23 cellular contexts compared by ENCODE assay signal in the genomic region with DNA sequence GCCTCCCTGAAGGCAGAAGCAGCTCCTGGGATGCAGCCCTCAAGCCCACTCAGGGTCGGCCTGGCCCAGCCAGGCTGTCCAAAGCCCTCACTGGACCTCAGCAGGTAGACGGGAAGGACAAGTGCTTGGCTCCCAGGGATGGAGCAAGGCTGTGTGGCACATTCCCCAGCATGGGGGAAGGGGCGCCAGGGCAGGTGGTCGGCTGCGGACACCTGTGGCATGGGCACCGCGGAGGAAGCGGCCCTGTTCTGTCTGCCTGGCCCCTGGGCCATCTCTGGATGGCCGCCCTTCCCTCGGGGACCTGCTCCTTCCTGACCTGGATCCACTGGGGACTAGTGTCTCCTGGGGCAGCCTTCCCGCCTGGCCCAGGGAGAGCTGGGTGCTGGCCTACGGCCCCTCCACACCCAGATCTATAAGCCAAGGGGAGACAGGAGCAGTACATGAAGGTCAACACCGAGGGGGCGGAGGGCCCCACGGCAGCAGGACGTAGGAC. TPM values are rescaled to one million over a fixed set of nuclear protein-coding genes. Genes with fewer than 3 reads are reported as not detected.
DNase-seq lines count a peak whose midpoint lies in the region; ATAC-seq, FAIRE-seq and TF ChIP-seq lines count a peak whose summit lies in the region.
"Had no signal": no experiment of that assay in that cellular context is flagged by ENCODE, and none has a peak within 500 bp of the region (broad histone marks: within the 10 kb centered on the region; RNA-seq: fewer than 3 reads in every experiment).

No MANE protein-coding gene starts in this region.

- H2AFZ ChIP-seq in K562 (ENCODE audit: low read depth, low read length) = no peak overlapping the region

- TF ChIP-seq RAD21 in K562 (CRISPR knock-in tag; conservative IDR thresholded peaks at IDR 0.05 in 1 of 2, IDR thresholded peaks at IDR 0.05 in 1 of 2) = no peak

- in situ Hi-C loops in K562 (cut with MboI) = no loop called here

- H3K4me1 ChIP-seq in K562 (replicated peaks in 1 of 2; ENCODE audit: control insufficient read depth in 2 of 2, insufficient read depth in 2 of 2, low read length in 2 of 2) (peaks cover 0 to 41% of the 10 kb centered on the region in 2 experiments; a peak in 1 of 5 replicates), aorta (ENCODE audit: control insufficient read depth in 1 of 2, insufficient read depth in 2 of 2, low read length in 2 of 2) (no peaks in the 10 kb centered on the region), left ventricle myocardium inferior (no peaks in the 10 kb centered on the region)
- H3K4me1 ChIP-seq: BE2C had no signal

- BruUV-seq in K562 (replicated peaks; lab: Mats Ljungman, UMichigan) = no TSS peak

- H3K9ac ChIP-seq in K562 (ENCODE audit: insufficient read depth in 1 of 2, low read depth in 2 of 2, low read length in 2 of 2) = peak overlapping the region in 1 of 2 experiments; percentile 45; a peak in 1 of 4 replicates
- H3K9ac ChIP-seq: BLaER1 had no signal

- POLR2A ChIA-PET in K562 (lab: Yijun Ruan, JAX) = interaction anchor here (0.6 to 1.2 kb wide), 4 partner anchors 10 to 25 kb away, joined by 3 to 4 read pairs (median 4); no protein-coding TSS in a partner anchor

- WGBS in K562 (ENCODE audit: insufficient coverage, low coverage, missing lambda C conversion rate) = 83% methylated on average over 14 of the region's 16 CpGs
- WGBS in aorta, 2 donors = 85 to 88% methylated on average over 16 of the region's 16 CpGs

- no peaks in the 10 kb centered on the region for H3K9me1 ChIP-seq in K562 (ENCODE audit: control insufficient read depth, insufficient read depth, low read length)

- H3K4me2 ChIP-seq in K562 (ENCODE audit: insufficient read depth, low read length) = no peak overlapping the region
- H3K4me2 ChIP-seq: BLaER1 had no signal

- intact Hi-C loops in K562 (cut with micrococcal nuclease) (no loop called here), sciatic nerve (cut with DNase I) (no loop called here), aorta (cut with DNase I) (no loop called here), left ventricle myocardium inferior (cut with micrococcal nuclease) (no loop called here)

- H3K27ac ChIP-seq in K562 (ENCODE audit: extremely low read depth, low read depth, low read length) = no peak overlapping the region
- no peak overlapping the region for H3K27ac ChIP-seq in aorta (ENCODE audit: low read depth in 1 of 2, low read length in 2 of 2)
- no peak overlapping the region for H3K27ac ChIP-seq in left ventricle myocardium inferior (replicated peaks)
- H3K27ac ChIP-seq: BLaER1 had no signal

- ATAC-seq in K562 (no peak), sciatic nerve (peak; percentile 15), aorta (ENCODE audit: low FRiP score) (peak; percentile 2), GM18868 (IDR thresholded peaks at IDR 0.05; ENCODE audit: unreplicated experiment) (no peak)
- no peak for ATAC-seq in stimulated activated naive CD8-positive, alpha-beta T cell treated with anti-CD3 and anti-CD28 coated beads, Interleukin-15, Interleukin-2, amounts not matched to agents 100 U/mL and 50 U/mL, for 24 hours
- ATAC-seq: GM12878 had no signal

- H3K4me3 ChIP-seq in K562 = no peak overlapping the region
- H3K4me3 ChIP-seq in aorta (ENCODE audit: low read length in 2 of 2) = no peak overlapping the region
- H3K4me3 ChIP-seq in left ventricle myocardium inferior = no peak overlapping the region
- H3K4me3 ChIP-seq: BLaER1, GM12878 had no signal

- H3K27me3 ChIP-seq in K562 (ENCODE audit: control insufficient read depth in 2 of 2, insufficient read depth in 2 of 2, low read length in 2 of 2) (no peaks in the 10 kb centered on the region), aorta (ENCODE audit: control insufficient read depth in 1 of 2, insufficient read depth in 2 of 2, low read length in 1 of 2) (no peaks in the 10 kb centered on the region), left ventricle myocardium inferior (ENCODE audit: low read depth) (no peaks in the 10 kb centered on the region)
- H3K27me3 ChIP-seq: BE2C, BLaER1 had no signal

- CTCF ChIA-PET in K562 (lab: Yijun Ruan, JAX; ENCODE audit: low intra/inter-chr PET ratio) = no interaction called here

- H3K36me3 ChIP-seq in K562 (ENCODE audit: control insufficient read depth, insufficient read depth, low read length) = peaks cover 81% of the 10 kb centered on the region; the same call in 1 of the 3 replicates
- H3K36me3 ChIP-seq in aorta (ENCODE audit: control insufficient read depth in 1 of 2, insufficient read depth in 2 of 2, low read length in 1 of 2) = peaks cover 0 to 2% of the 10 kb centered on the region in 2 donors
- H3K36me3 ChIP-seq in left ventricle myocardium inferior = peaks cover 29% of the 10 kb centered on the region

- DNase-seq in K562 (ENCODE audit: extremely low read depth in 1 of 4, low spot score in 3 of 4) = no peak
- DNase-seq in sciatic nerve (ENCODE audit: low spot score) = no peak
- no peak for DNase-seq in aorta
- DNase-seq in left ventricle myocardium inferior = no peak
- DNase-seq in stimulated activated naive CD8-positive, alpha-beta T cell treated with anti-CD3 and anti-CD28 coated beads, Interleukin-15, Interleukin-2, amounts not matched to agents 100 U/mL and 50 U/mL, for 24 hours = no peak
- DNase-seq: 8988T; ACHN; BE2C; C1 segment of cervical spinal cord; CD4-positive, CD25-positive, alpha-beta regulatory T cell; CD8-positive, alpha-beta memory T cell; COR-L47; DMS 273 treated with DMSO at 0.1 percent for 48 hours; DMS153; DND-41; EL; GDM1 had no signal

- no peaks in the 10 kb centered on the region for H4K20me1 ChIP-seq in K562 (replicated peaks; ENCODE audit: control insufficient read depth, insufficient read depth, low read length)

- no peak for TF ChIP-seq POLR2A in K562 (conservative IDR thresholded peaks at IDR 0.05)

- TF ChIP-seq CTCF in K562 (IDR thresholded peaks at IDR 0.05 in 2 of 3, conservative IDR thresholded peaks at IDR 0.05 in 1 of 3; ENCODE audit: insufficient read depth in 2 of 3, low read depth in 1 of 3, low read length in 3 of 3) = no peak
- no peak for TF ChIP-seq CTCF in left ventricle myocardium inferior (IDR thresholded peaks at IDR 0.05; ENCODE audit: borderline replicate concordance)

- H3K79me2 ChIP-seq in K562 (ENCODE audit: control insufficient read depth, insufficient read depth, low read length) = no peaks in the 10 kb centered on the region

- TF ChIP-seq EP300 in K562 (IDR thresholded peaks at IDR 0.05; ENCODE audit: low read length) = no peak

- FAIRE-seq in K562 (lab: Jason Lieb, UNC) = no peak
- FAIRE-seq: A204.1, GM12878, GM12892, GM18507 had no signal

- H3K9me3 ChIP-seq in K562 (replicated peaks; ENCODE audit: control insufficient read depth, insufficient read depth, low read depth, low read length) (no peaks in the 10 kb centered on the region), aorta (ENCODE audit: control insufficient read depth, low read length) (no peaks in the 10 kb centered on the region), left ventricle myocardium inferior (replicated peaks) (no peaks in the 10 kb centered on the region)
- H3K9me3 ChIP-seq: BE2C, BLaER1 had no signal

RNA-seq across cellular contexts. Expression of gene CHID1, which starts 26.0 kb away (rescaled TPM):
- total RNA-seq in K562 (2011; cell fraction: chromatin; rRNA removed; ENCODE audit: low replicate concordance) = 131 and 294 TPM in 2 replicates
- 219 and 240 TPM in 2 replicates for total RNA-seq in K562 (2011; cell fraction: nucleolus; rRNA removed)
- total RNA-seq in K562 (2011; cell fraction: nucleoplasm; rRNA removed) = 152 and 195 TPM in 2 replicates
- total RNA-seq in K562 (2014; rRNA removed) (39.8 and 54.6 TPM in 2 replicates), K562 (2014; rRNA removed; fragmentation: Illumina TruSeq; extraction: Trizol) (14.2 and 22.4 TPM in 2 replicates), K562 (2015; rRNA removed; fragmentation: Illumina TruSeq; extraction: Trizol) (35.6 and 35.8 TPM in 2 replicates), K562 (2021) (108 and 114 TPM in 2 replicates), sciatic nerve (59.4 TPM), aorta (10 to 100 TPM; 55.4 to 77.4 TPM), left ventricle myocardium inferior (54.2 TPM)
- polyA plus RNA-seq in K562 (2011; rRNA removed) (46.0 and 56.3 TPM in 2 replicates), K562 (2014; fragmentation: Illumina TruSeq; extraction: Trizol) (67.7 and 81.6 TPM in 2 replicates), K562 (2014; fragmentation: Nextera tagmentation; extraction: Ambion mirVana) (10 to 100 TPM; 15.1 to 29.6 TPM), K562 (2014; rRNA removed) (57.8 and 70.5 TPM in 2 replicates), aorta (10 to 100 TPM; 29.6 to 60.3 TPM)
- polyA plus RNA-seq in K562 (2011; cell fraction: cytosol; rRNA removed) = 80.3 and 118 TPM in 2 replicates
- polyA plus RNA-seq in K562 (2011; cell fraction: nucleus; rRNA removed) = 57.2 and 75.5 TPM in 2 replicates
- 82.8 and 102 TPM in 2 replicates for polyA plus RNA-seq in K562 (2012)
- 48.8 and 59.6 TPM in 2 replicates for polyA minus RNA-seq in K562 (2011; rRNA and poly(A)+ RNA removed)
- polyA minus RNA-seq in K562 (2011; cell fraction: cytosol; rRNA and poly(A)+ RNA removed) = 54.2 and 58.6 TPM in 2 replicates
- 29.0 and 29.1 TPM in 2 replicates for polyA minus RNA-seq in K562 (2011; cell fraction: nucleus; rRNA and poly(A)+ RNA removed)

RNA-seq across cellular contexts. Expression of gene AP2A2, which starts 41.0 kb away (rescaled TPM):
- 125 and 255 TPM in 2 replicates for total RNA-seq in K562 (2011; cell fraction: chromatin; rRNA removed; ENCODE audit: low replicate concordance)
- 84.6 and 90.9 TPM in 2 replicates for total RNA-seq in K562 (2011; cell fraction: nucleolus; rRNA removed)
- total RNA-seq in K562 (2011; cell fraction: nucleoplasm; rRNA removed) = 84.5 and 112 TPM in 2 replicates
- total RNA-seq in K562 (2014; rRNA removed) = 8.1 and 11.0 TPM in 2 replicates
- 11.9 and 16.2 TPM in 2 replicates for total RNA-seq in K562 (2014; rRNA removed; fragmentation: Illumina TruSeq; extraction: Trizol)
- total RNA-seq in K562 (2015; rRNA removed; fragmentation: Illumina TruSeq; extraction: Trizol) = 19.8 and 22.8 TPM in 2 replicates
- total RNA-seq in K562 (2021) = 26.2 and 33.3 TPM in 2 replicates
- polyA plus RNA-seq in K562 (2011; rRNA removed) = 27.7 and 30.6 TPM in 2 replicates
- polyA plus RNA-seq in K562 (2011; cell fraction: cytosol; rRNA removed) = 20.2 and 29.9 TPM in 2 replicates
- polyA plus RNA-seq in K562 (2011; cell fraction: nucleus; rRNA removed) = 82.5 and 86.1 TPM in 2 replicates
- polyA plus RNA-seq in K562 (2012) = 31.2 and 48.0 TPM in 2 replicates
- 29.5 and 41.7 TPM in 2 replicates for polyA plus RNA-seq in K562 (2014; fragmentation: Illumina TruSeq; extraction: Trizol)
- 1 to 10 TPM in 1 of 2 experiments, under 1 TPM in 1; 0.69 to 1.3 TPM for polyA plus RNA-seq in K562 (2014; fragmentation: Nextera tagmentation; extraction: Ambion mirVana)
- polyA plus RNA-seq in K562 (2014; rRNA removed) = 15.2 and 16.7 TPM in 2 replicates
- 21.8 and 29.8 TPM in 2 replicates for polyA minus RNA-seq in K562 (2011; rRNA and poly(A)+ RNA removed)
- 76.6 and 78.5 TPM in 2 replicates for polyA minus RNA-seq in K562 (2011; cell fraction: cytosol; rRNA and poly(A)+ RNA removed)
- polyA minus RNA-seq in K562 (2011; cell fraction: nucleus; rRNA and poly(A)+ RNA removed) = 26.1 and 39.5 TPM in 2 replicates
- 119 TPM for total RNA-seq in sciatic nerve
- 100 to 1,000 TPM in 1 of 2 donors, 10 to 100 TPM in 1; 93.3 to 147 TPM for total RNA-seq in aorta
- polyA plus RNA-seq in aorta = 10 to 100 TPM; 14.0 to 47.3 TPM
- total RNA-seq in left ventricle myocardium inferior = 41.4 TPM

RNA-seq across cellular contexts. Expression of gene TSPAN4, which starts 42.0 kb away (rescaled TPM):
- total RNA-seq in K562 (2011; cell fraction: chromatin; rRNA removed; ENCODE audit: low replicate concordance) = 19.4 and 74.3 TPM in 2 replicates
- 78.6 and 92.9 TPM in 2 replicates for total RNA-seq in K562 (2011; cell fraction: nucleolus; rRNA removed)
- total RNA-seq in K562 (2011; cell fraction: nucleoplasm; rRNA removed) = 32.7 and 41.1 TPM in 2 replicates
- total RNA-seq in K562 (2014; rRNA removed) = 23.1 and 40.5 TPM in 2 replicates
- total RNA-seq in K562 (2014; rRNA removed; fragmentation: Illumina TruSeq; extraction: Trizol) = 2.3 and 3.8 TPM in 2 replicates
- total RNA-seq in K562 (2015; rRNA removed; fragmentation: Illumina TruSeq; extraction: Trizol) = 15.7 and 16.7 TPM in 2 replicates
- total RNA-seq in K562 (2021) = 27.6 and 28.3 TPM in 2 replicates
- polyA plus RNA-seq in K562 (2011; rRNA removed) = 21.5 and 42.1 TPM in 2 replicates
- polyA plus RNA-seq in K562 (2011; cell fraction: cytosol; rRNA removed) = 46.2 and 103 TPM in 2 replicates
- 108 and 187 TPM in 2 replicates for polyA plus RNA-seq in K562 (2011; cell fraction: nucleus; rRNA removed)
- polyA plus RNA-seq in K562 (2012) = 26.1 and 35.7 TPM in 2 replicates
- polyA plus RNA-seq in K562 (2014; fragmentation: Illumina TruSeq; extraction: Trizol) = 5.6 and 19.8 TPM in 2 replicates
- 1 to 10 TPM in 1 of 2 experiments, under 1 TPM in 1; 0.07 to 2.4 TPM for polyA plus RNA-seq in K562 (2014; fragmentation: Nextera tagmentation; extraction: Ambion mirVana)
- 31.0 and 33.0 TPM in 2 replicates for polyA plus RNA-seq in K562 (2014; rRNA removed)
- polyA minus RNA-seq in K562 (2011; rRNA and poly(A)+ RNA removed) = 6.9 and 10.4 TPM in 2 replicates
- 27.9 and 34.5 TPM in 2 replicates for polyA minus RNA-seq in K562 (2011; cell fraction: cytosol; rRNA and poly(A)+ RNA removed)
- 18.6 and 21.2 TPM in 2 replicates for polyA minus RNA-seq in K562 (2011; cell fraction: nucleus; rRNA and poly(A)+ RNA removed)
- 118 TPM for total RNA-seq in sciatic nerve
- total RNA-seq in aorta = 10 to 100 TPM; 42.9 to 95.1 TPM
- 10 to 100 TPM; 28.4 to 79.1 TPM for polyA plus RNA-seq in aorta
- total RNA-seq in left ventricle myocardium inferior = 33.0 TPM

RNA-seq across cellular contexts. Expression of gene POLR2L, which starts 42.3 kb away (rescaled TPM):
- 11.3 and 43.7 TPM in 2 replicates for total RNA-seq in K562 (2011; cell fraction: chromatin; rRNA removed; ENCODE audit: low replicate concordance)
- 55.9 and 78.4 TPM in 2 replicates for total RNA-seq in K562 (2011; cell fraction: nucleolus; rRNA removed)
- 39.7 and 45.6 TPM in 2 replicates for total RNA-seq in K562 (2011; cell fraction: nucleoplasm; rRNA removed)
- total RNA-seq in K562 (2014; rRNA removed) (688 and 1,043 TPM in 2 replicates), K562 (2014; rRNA removed; fragmentation: Illumina TruSeq; extraction: Trizol) (21.4 and 38.3 TPM in 2 replicates), K562 (2015; rRNA removed; fragmentation: Illumina TruSeq; extraction: Trizol) (170 and 171 TPM in 2 replicates), K562 (2021) (217 and 237 TPM in 2 replicates), sciatic nerve (85.2 TPM), aorta (10 to 100 TPM; 57.5 to 69.2 TPM), left ventricle myocardium inferior (226 TPM)
- polyA plus RNA-seq in K562 (2011; rRNA removed) (40.7 and 91.6 TPM in 2 replicates), K562 (2014; fragmentation: Illumina TruSeq; extraction: Trizol) (48.1 and 191 TPM in 2 replicates), K562 (2014; fragmentation: Nextera tagmentation; extraction: Ambion mirVana) (100 to 1,000 TPM in 1 of 2 experiments, 10 to 100 TPM in 1; 97.7 to 108 TPM), K562 (2014; rRNA removed) (350 and 635 TPM in 2 replicates), aorta (100 to 1,000 TPM; 140 to 152 TPM)
- polyA plus RNA-seq in K562 (2011; cell fraction: cytosol; rRNA removed) = 76.1 and 201 TPM in 2 replicates
- 112 and 200 TPM in 2 replicates for polyA plus RNA-seq in K562 (2011; cell fraction: nucleus; rRNA removed)
- 226 and 569 TPM in 2 replicates for polyA plus RNA-seq in K562 (2012)
- 35.2 and 74.3 TPM in 2 replicates for polyA minus RNA-seq in K562 (2011; rRNA and poly(A)+ RNA removed)
- polyA minus RNA-seq in K562 (2011; cell fraction: cytosol; rRNA and poly(A)+ RNA removed) = 127 and 132 TPM in 2 replicates
- 29.1 and 33.3 TPM in 2 replicates for polyA minus RNA-seq in K562 (2011; cell fraction: nucleus; rRNA and poly(A)+ RNA removed)

RNA-seq across cellular contexts. Expression of gene CD151, which starts 51.9 kb away (rescaled TPM):
- total RNA-seq in K562 (2011; cell fraction: chromatin; rRNA removed; ENCODE audit: low replicate concordance) = 104 and 449 TPM in 2 replicates
- 583 and 614 TPM in 2 replicates for total RNA-seq in K562 (2011; cell fraction: nucleolus; rRNA removed)
- total RNA-seq in K562 (2011; cell fraction: nucleoplasm; rRNA removed) = 235 and 299 TPM in 2 replicates
- total RNA-seq in K562 (2014; rRNA removed) (141 and 185 TPM in 2 replicates), K562 (2014; rRNA removed; fragmentation: Illumina TruSeq; extraction: Trizol) (40.0 and 65.9 TPM in 2 replicates), K562 (2015; rRNA removed; fragmentation: Illumina TruSeq; extraction: Trizol) (121 and 140 TPM in 2 replicates), K562 (2021) (187 and 189 TPM in 2 replicates), sciatic nerve (263 TPM), aorta (100 to 1,000 TPM; 620 to 681 TPM), left ventricle myocardium inferior (408 TPM)
- polyA plus RNA-seq in K562 (2011; rRNA removed) (179 and 218 TPM in 2 replicates), K562 (2014; fragmentation: Illumina TruSeq; extraction: Trizol) (95.6 and 190 TPM in 2 replicates), K562 (2014; fragmentation: Nextera tagmentation; extraction: Ambion mirVana) (1 to 10 TPM; 2.3 to 6.5 TPM), K562 (2014; rRNA removed) (187 and 238 TPM in 2 replicates), aorta (1,000 to 10,000 TPM in 1 of 2 donors, 100 to 1,000 TPM in 1; 860 to 1,186 TPM)
- 332 and 568 TPM in 2 replicates for polyA plus RNA-seq in K562 (2011; cell fraction: cytosol; rRNA removed)
- 363 and 514 TPM in 2 replicates for polyA plus RNA-seq in K562 (2011; cell fraction: nucleus; rRNA removed)
- polyA plus RNA-seq in K562 (2012) = 181 and 228 TPM in 2 replicates
- 64.7 and 146 TPM in 2 replicates for polyA minus RNA-seq in K562 (2011; rRNA and poly(A)+ RNA removed)
- 86.1 and 96.6 TPM in 2 replicates for polyA minus RNA-seq in K562 (2011; cell fraction: cytosol; rRNA and poly(A)+ RNA removed)
- polyA minus RNA-seq in K562 (2011; cell fraction: nucleus; rRNA and poly(A)+ RNA removed) = 94.5 and 98.4 TPM in 2 replicates

Comparison
In these comparisons a context has a peak if more than half of its experiments do, and no peak if none do; other contexts are left out.
1. ATAC-seq: peak in sciatic nerve (single experiment) and aorta (single experiment); none in K562 (single experiment), stimulated activated naive CD8-positive, alpha-beta T cell treated with anti-CD3 and anti-CD28 coated beads, Interleukin-15, Interleukin-2, amounts not matched to agents 100 U/mL and 50 U/mL, for 24 hours (single experiment) and GM18868 (single experiment).